Comparison of ENCODE assay signal across 19 cellular contexts in the genomic region with DNA sequence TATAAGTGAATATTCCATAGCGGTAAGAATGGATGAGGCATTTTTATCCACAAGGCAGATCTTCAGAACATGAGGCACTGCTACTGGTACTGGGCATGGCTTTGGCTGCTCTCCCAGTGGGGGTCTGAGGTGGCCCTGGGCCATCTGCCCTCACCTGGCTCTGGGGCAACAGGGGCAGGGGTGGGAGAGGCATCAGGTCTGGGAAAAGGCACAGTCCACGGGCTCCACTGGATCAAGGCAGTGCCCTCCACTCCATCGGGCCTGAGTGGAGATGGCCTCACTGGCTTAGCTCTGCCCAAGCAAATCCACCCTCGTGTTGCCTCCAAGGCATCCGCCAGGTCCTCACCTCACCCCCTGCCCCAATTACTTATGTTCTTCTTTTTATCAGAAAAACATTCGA. TPM values are rescaled to one million over a fixed set of nuclear protein-coding genes. Genes with fewer than 3 reads are reported as not detected.
A peak's percentile ranks its signal among the peaks of the same experiment; 100 is the strongest.
DNase-seq lines count a peak whose midpoint lies in the region; ATAC-seq and TF ChIP-seq lines count a peak whose summit lies in the region.
"Had no signal": no experiment of that assay in that cellular context is flagged by ENCODE, and none has a peak within 500 bp of the region (broad histone marks: within the 10 kb centered on the region; RNA-seq: fewer than 3 reads in every experiment).

No MANE protein-coding gene starts in this region.

- H3K4me1 ChIP-seq in lower lobe of right lung (peaks cover 10% of the 10 kb centered on the region), testis (peaks cover 10% of the 10 kb centered on the region)
- H3K4me1 ChIP-seq: breast epithelium had no signal

- DNase-seq in activated CD4-positive, CD25-positive, alpha-beta regulatory T cell treated with anti-CD3 and anti-CD28 coated beads, Interleukin-2, amount 50 U/mL, for 72 hours, result peak; percentile 18
- DNase-seq in activated CD4-positive, CD25-positive, alpha-beta regulatory T cell (lab: John Stamatoyannopoulos, UW), result no peak
- DNase-seq in WERI-Rb-1 (peak; percentile 6), lower lobe of right lung (peak; percentile 26), testis (peak; percentile 7), NCI-H2029 (lab: John Stamatoyannopoulos, UW) (no peak), NCI-H2029 treated with DMSO at 0.1 percent for 48 hours (lab: John Stamatoyannopoulos, UW) (no peak)
- DNase-seq: 8988T; glutamatergic neuron; mammary epithelial cell; naive B cell; NCI-H1092 treated with DMSO at 0.1 percent for 48 hours; stimulated activated CD4-positive, alpha-beta T cell treated with anti-CD3 and anti-CD28 coated beads, Interleukin-2, amount 100 ng/mL, for 48 hours had no signal

- no peaks in the 10 kb centered on the region for H3K9me3 ChIP-seq in WERI-Rb-1 (ENCODE audit: severe bottlenecking)
- H3K9me3 ChIP-seq in lower lobe of right lung, result no peaks in the 10 kb centered on the region
- no peaks in the 10 kb centered on the region for H3K9me3 ChIP-seq in testis
- H3K9me3 ChIP-seq: breast epithelium, Caco-2 had no signal

- no peak overlapping the region for H3K27ac ChIP-seq in WERI-Rb-1
- H3K27ac ChIP-seq in lower lobe of right lung, result peak overlapping the region; percentile 76
- H3K27ac ChIP-seq in testis, result no peak overlapping the region
- H3K27ac ChIP-seq: parathyroid adenoma had no signal

- intact Hi-C loops in lower lobe of right lung (cut with DNase I) (no loop called here), testis (cut with DNase I; ENCODE audit: low total_unique reads) (no loop called here)

- TF ChIP-seq POLR2A in testis (IDR thresholded peaks at IDR 0.05), result no peak

- H3K4me3 ChIP-seq in WERI-Rb-1 (ENCODE audit: low read depth, low read length) (no peak overlapping the region), lower lobe of right lung (no peak overlapping the region), testis (no peak overlapping the region)
- H3K4me3 ChIP-seq: coronary artery had no signal

- H3K27me3 ChIP-seq in WERI-Rb-1 (ENCODE audit: insufficient read depth, low read depth, severe bottlenecking), result no peaks in the 10 kb centered on the region
- H3K27me3 ChIP-seq in lower lobe of right lung (ENCODE audit: low read depth), result no peaks in the 10 kb centered on the region
- H3K27me3 ChIP-seq in testis, result no peaks in the 10 kb centered on the region
- H3K27me3 ChIP-seq: breast epithelium had no signal

- no peak for TF ChIP-seq CTCF in WERI-Rb-1 (IDR thresholded peaks at IDR 0.05; ENCODE audit: low read depth, low read length)
- no peak for TF ChIP-seq CTCF in lower lobe of right lung (IDR thresholded peaks at IDR 0.05)
- TF ChIP-seq CTCF in testis (IDR thresholded peaks at IDR 0.05), result no peak

- WGBS in testis, 2 donors, result 89 to 91% methylated on average over 6 of the region's 6 CpGs

- ATAC-seq in lower lobe of right lung (no peak), GM18519 (IDR thresholded peaks at IDR 0.05; ENCODE audit: low FRiP score, unreplicated experiment) (no peak)

- no peaks in the 10 kb centered on the region for H3K36me3 ChIP-seq in WERI-Rb-1
- no peaks in the 10 kb centered on the region for H3K36me3 ChIP-seq in lower lobe of right lung
- H3K36me3 ChIP-seq in testis (ENCODE audit: low read depth, missing control alignments), result no peaks in the 10 kb centered on the region
- H3K36me3 ChIP-seq: breast epithelium had no signal

RNA-seq across cellular contexts. Expression of a gene that starts 10.9 kb away (rescaled TPM):
- total RNA-seq in lower lobe of right lung, result 24.1 TPM
- total RNA-seq in testis, result 10 to 100 TPM; 31.6 to 42.1 TPM
- 16.5 TPM for polyA plus RNA-seq in testis (ENCODE audit: insufficient read depth, low read depth, low replicate concordance)
- total RNA-seq: LHCN-M2 had no signal

Comparison
In these comparisons a context has a peak if more than half of its experiments do, and no peak if none do; other contexts are left out.
1. DNase-seq: peak in activated CD4-positive, CD25-positive, alpha-beta regulatory T cell treated with anti-CD3 and anti-CD28 coated beads, Interleukin-2, amount 50 U/mL, for 72 hours (single experiment), WERI-Rb-1 (single experiment), lower lobe of right lung (single experiment) and testis (single experiment); none in activated CD4-positive, CD25-positive, alpha-beta regulatory T cell (0 of 4), NCI-H2029 (single experiment) and NCI-H2029 treated with DMSO at 0.1 percent for 48 hours (single experiment).